In the genomic region with DNA sequence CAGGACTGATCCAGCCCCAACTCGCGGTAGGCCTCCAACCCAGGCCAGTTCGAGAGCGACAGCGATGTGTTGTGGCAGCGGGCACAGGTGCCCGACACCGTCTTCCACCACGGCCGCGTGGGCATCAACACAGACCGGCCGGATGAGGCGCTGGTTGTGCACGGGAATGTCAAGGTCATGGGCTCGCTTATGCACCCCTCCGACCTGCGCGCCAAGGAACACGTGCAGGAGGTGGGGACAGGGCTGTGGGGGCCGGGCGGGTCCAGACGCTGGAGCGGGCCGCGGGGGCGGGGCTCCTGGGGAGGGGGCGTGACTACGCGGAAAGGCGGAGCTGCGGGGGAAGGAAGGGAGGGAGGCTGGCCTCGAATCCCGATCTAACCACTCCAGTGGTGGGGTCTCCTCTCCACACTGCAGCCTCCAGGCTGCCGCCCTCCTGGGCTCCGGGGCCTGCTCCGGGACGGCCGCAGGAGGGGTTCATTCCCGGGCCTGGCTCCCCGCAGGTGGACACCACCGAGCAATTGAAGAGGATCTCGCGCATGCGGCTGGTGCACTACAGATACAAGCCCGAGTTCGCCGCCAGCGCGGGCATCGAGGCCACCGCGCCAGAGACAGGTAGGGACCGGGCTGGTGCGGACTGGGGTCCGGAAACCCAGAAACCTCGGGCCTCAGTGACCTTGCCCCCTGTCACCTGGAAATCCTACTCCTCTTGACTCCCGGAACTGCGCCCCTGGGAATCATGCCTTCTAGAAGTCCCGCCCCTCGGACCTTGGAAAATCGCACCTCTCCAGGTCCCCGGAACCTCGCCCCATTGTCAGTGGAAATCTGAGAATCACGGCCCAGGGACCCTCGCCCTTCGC, we compare ENCODE assay signal across 8 cellular contexts. TPM values are rescaled to one million over a fixed set of nuclear protein-coding genes. Genes with fewer than 3 reads are reported as not detected.
DNase-seq lines count a peak whose midpoint lies in the region; ATAC-seq and TF ChIP-seq lines count a peak whose summit lies in the region.

No MANE protein-coding gene starts in this region.

- H3K27ac ChIP-seq in psoas muscle: no peak overlapping the region

- TF ChIP-seq CTCF in psoas muscle (IDR thresholded peaks at IDR 0.05): no peak
- no peak for TF ChIP-seq CTCF in omental fat pad (IDR thresholded peaks at IDR 0.05)

- DNase-seq in GM03348 (ENCODE audit: low spot score) (peak; percentile 68), psoas muscle (peak; percentile 58 to 79), NCI-H1092 treated with DMSO at 0.1 percent for 48 hours (lab: John Stamatoyannopoulos, UW) (no peak), omental fat pad (ENCODE audit: low spot score) (no peak)
- peak; percentile 56 for DNase-seq in activated CD4-positive, alpha-beta T cell treated with anti-CD3 and anti-CD28 coated beads, Interleukin-2, amount 50 U/mL, for 1 hour

- peaks cover 37% of the 10 kb centered on the region for H3K27me3 Mint-ChIP-seq in dendritic cell treated with granulocyte-macrophage colony-stimulating factor and Interleukin-4, amounts not matched to agents 40 ng/mL and 50 ng/mL, for 4 days

- H3K27me3 ChIP-seq in psoas muscle (ENCODE audit: insufficient read depth in 3 of 3, low read length in 2 of 3): no peaks in the 10 kb centered on the region

- peak overlapping the region; percentile 53 for H3K4me3 ChIP-seq in psoas muscle

- no peaks in the 10 kb centered on the region for H3K36me3 Mint-ChIP-seq in dendritic cell treated with granulocyte-macrophage colony-stimulating factor and Interleukin-4, amounts not matched to agents 40 ng/mL and 50 ng/mL, for 4 days (ENCODE audit: low read depth)

- peaks cover 39% of the 10 kb centered on the region for H3K4me1 Mint-ChIP-seq in dendritic cell treated with granulocyte-macrophage colony-stimulating factor and Interleukin-4, amounts not matched to agents 40 ng/mL and 50 ng/mL, for 4 days (ENCODE audit: low read depth)

- ATAC-seq in psoas muscle: peak; percentile 54 to 81 (median 66)
- ATAC-seq in HG02610 (IDR thresholded peaks at IDR 0.05; ENCODE audit: unreplicated experiment): no peak
- ATAC-seq in HG03442 (IDR thresholded peaks at IDR 0.05; ENCODE audit: unreplicated experiment): no peak
- no peak for ATAC-seq in omental fat pad (ENCODE audit: low FRiP score)

- H3K4me3 Mint-ChIP-seq in dendritic cell treated with granulocyte-macrophage colony-stimulating factor and Interleukin-4, amounts not matched to agents 40 ng/mL and 50 ng/mL, for 4 days: peak overlapping the region; percentile 18

- H3K36me3 ChIP-seq in psoas muscle (ENCODE audit: insufficient read depth in 1 of 2, low read depth in 1 of 2): no peaks in the 10 kb centered on the region

- peaks cover 3% of the 10 kb centered on the region for H3K4me1 ChIP-seq in psoas muscle

- no peaks in the 10 kb centered on the region for H3K9me3 Mint-ChIP-seq in dendritic cell treated with granulocyte-macrophage colony-stimulating factor and Interleukin-4, amounts not matched to agents 40 ng/mL and 50 ng/mL, for 4 days

- no peak overlapping the region for H3K27ac Mint-ChIP-seq in dendritic cell treated with granulocyte-macrophage colony-stimulating factor and Interleukin-4, amounts not matched to agents 40 ng/mL and 50 ng/mL, for 4 days

- 26 to 32% (median 26%) methylated on average over 54 to 67 of the region's 67 CpGs for WGBS in psoas muscle, 3 donors

- H3K9me3 ChIP-seq in psoas muscle: no peaks in the 10 kb centered on the region

- intact Hi-C loops in dendritic cell treated with granulocyte-macrophage colony-stimulating factor and Interleukin-4, amounts not matched to agents 40 ng/mL and 50 ng/mL, for 4 days (cut with micrococcal nuclease): no loop called here
- intact Hi-C loops in psoas muscle (cut with DNase I): no loop called here

RNA-seq across cellular contexts. Expression of a gene that starts 14.9 kb away (rescaled TPM):
- total RNA-seq in psoas muscle (10 to 100 TPM; 76.0 to 93.2 (median 80.9) TPM), omental fat pad (10 to 100 TPM; 27.9 to 52.6 (median 43.4) TPM)
- 100 to 1,000 TPM; 152 to 177 (median 159) TPM for polyA plus RNA-seq in psoas muscle

RNA-seq across cellular contexts. Expression of a gene that starts 15.2 kb away (rescaled TPM):
- total RNA-seq in psoas muscle (10 to 100 TPM in 2 of 4 donors, 1 to 10 TPM in 2; 5.7 to 10.5 (median 8.5) TPM), omental fat pad (1 to 10 TPM; 4.7 to 8.9 (median 6.7) TPM)
- polyA plus RNA-seq in psoas muscle: 10 to 100 TPM; 10.3 to 30.3 (median 17.1) TPM

RNA-seq across cellular contexts. Expression of a gene that starts 25.0 kb away (rescaled TPM):
- total RNA-seq in psoas muscle (under 1 TPM in 3 of 4 donors, not detected in 1; 0.15 to 0.24 (median 0.24) TPM), omental fat pad (10 to 100 TPM in 3 of 4 donors, under 1 TPM in 1; 0.16 to 55.1 (median 29.5) TPM)
- under 1 TPM; 0.01 to 0.08 (median 0.08) TPM for polyA plus RNA-seq in psoas muscle

RNA-seq across cellular contexts. Expression of a gene that starts 39.3 kb away (rescaled TPM):
- total RNA-seq in psoas muscle (10 to 100 TPM; 13.7 to 93.2 (median 20.6) TPM), omental fat pad (10 to 100 TPM; 20.1 to 49.1 (median 22.0) TPM)
- 10 to 100 TPM in 2 of 3 donors, 1 to 10 TPM in 1; 8.6 to 70.8 (median 16.9) TPM for polyA plus RNA-seq in psoas muscle

RNA-seq across cellular contexts. Expression of a gene that starts 50.6 kb away (rescaled TPM):
- total RNA-seq in psoas muscle (1 to 10 TPM; 3.3 to 8.4 (median 6.0) TPM), omental fat pad (10 to 100 TPM in 3 of 4 donors, 1 to 10 TPM in 1; 7.8 to 40.1 (median 16.2) TPM)
- 1 to 10 TPM; 2.2 to 5.5 (median 3.6) TPM for polyA plus RNA-seq in psoas muscle

Comparison
In these comparisons a context has a peak if more than half of its experiments do, and no peak if none do; other contexts are left out.
1. DNase-seq: peak in GM03348 (single experiment), activated CD4-positive, alpha-beta T cell treated with anti-CD3 and anti-CD28 coated beads, Interleukin-2, amount 50 U/mL, for 1 hour (single experiment) and psoas muscle (2 of 2); none in NCI-H1092 treated with DMSO at 0.1 percent for 48 hours (single experiment) and omental fat pad (single experiment).
2. ATAC-seq: peak in psoas muscle (4 of 4); none in HG02610 (single experiment), HG03442 (single experiment) and omental fat pad (single experiment).